Comparison of ENCODE assay signal across 24 cellular contexts in the genomic region with DNA sequence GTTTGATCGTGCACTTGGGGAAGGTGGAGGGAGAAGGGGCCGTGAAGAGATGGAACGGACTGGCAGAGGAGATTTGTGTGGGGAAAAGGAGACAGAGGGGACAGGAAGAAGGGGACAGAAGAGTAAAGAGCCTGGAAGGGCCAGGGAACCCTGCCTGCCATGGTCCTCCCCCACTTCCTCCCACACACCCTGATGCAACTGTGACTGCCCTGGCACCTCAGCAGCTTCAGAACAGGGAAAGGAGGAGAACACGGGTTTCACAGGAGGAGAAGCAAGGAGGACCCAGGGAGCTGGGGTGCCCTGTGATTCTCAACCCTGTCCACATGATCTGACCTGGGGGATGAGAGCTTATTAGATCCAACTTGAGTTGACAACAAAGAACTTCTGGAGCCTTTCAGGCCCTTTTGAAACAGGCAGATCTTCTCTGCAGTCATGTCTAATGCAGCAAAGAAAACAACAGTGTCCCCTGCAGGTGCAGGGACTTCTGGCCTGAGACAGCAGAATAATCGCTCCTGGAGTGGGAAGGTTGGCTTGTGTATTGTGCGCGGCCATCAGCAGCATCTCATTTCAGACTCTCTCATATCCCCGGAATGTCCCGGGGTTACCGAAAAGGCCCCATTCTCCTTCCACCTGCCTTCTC.
DNase-seq lines count a peak whose midpoint lies in the region; TF ChIP-seq lines count a peak whose summit lies in the region.
"Had no signal": no experiment of that assay in that cellular context is flagged by ENCODE, and none has a peak within 500 bp of the region (broad histone marks: within the 10 kb centered on the region; RNA-seq: fewer than 3 reads in every experiment).

No MANE protein-coding gene starts in this region.

- H3K27me3 ChIP-seq in esophagus muscularis mucosa (no peaks in the 10 kb centered on the region), osteoblast (ENCODE audit: insufficient read depth, low read length) (no peaks in the 10 kb centered on the region)

- H3K36me3 ChIP-seq in esophagus muscularis mucosa (no peaks in the 10 kb centered on the region), osteoblast (ENCODE audit: insufficient read depth, low read length) (no peaks in the 10 kb centered on the region)
- H3K36me3 ChIP-seq: HAP-1 had no signal

- CTCF ChIA-PET in HEK293T (lab: Yijun Ruan, JAX), result interaction anchor here (1.1 kb wide), 1 partner anchor 10 kb away, joined by 3 read pairs; no protein-coding TSS in a partner anchor

- POLR2A ChIA-PET in HEK293T (lab: Yijun Ruan, JAX), result no interaction called here

- TF ChIP-seq CTCF in esophagus muscularis mucosa (IDR thresholded peaks at IDR 0.05), result no peak
- no peak for TF ChIP-seq CTCF in osteoblast (IDR thresholded peaks at IDR 0.05; ENCODE audit: extremely low read depth, low read depth, low read length)

- WGBS in esophagus muscularis mucosa, result 93% methylated on average over 10 of the region's 10 CpGs

- H3K4me3 ChIP-seq in esophagus muscularis mucosa, result no peak overlapping the region
- no peak overlapping the region for H3K4me3 ChIP-seq in osteoblast (ENCODE audit: insufficient read depth, low read length)
- H3K4me3 ChIP-seq: HAP-1 had no signal

- peak; percentile 6 for DNase-seq in HEK293T (ENCODE audit: extremely low spot score)
- peak; percentile 18 for DNase-seq in NCI-H345 (lab: John Stamatoyannopoulos, UW)
- DNase-seq in esophagus muscularis mucosa (ENCODE audit: extremely low spot score), result peak; percentile 88
- DNase-seq in osteoblast (ENCODE audit: insufficient read length, low spot score, missing footprints), result peak; percentile 13
- no peak for DNase-seq in DMS 273 treated with DMSO at 0.1 percent for 48 hours (lab: John Stamatoyannopoulos, UW)
- DNase-seq in DMS79 treated with DMSO at 0.1 percent for 48 hours (lab: John Stamatoyannopoulos, UW), result no peak
- DNase-seq in activated effector memory CD4-positive, alpha-beta T cell treated with Interleukin-2 at 50 U/mL for 16 hours, result no peak
- DNase-seq: Calu3, DMS153, GOT3, IMR-90, NCI-H1048, NCI-H1417, NCI-H1694, NCI-H2029 treated with DMSO at 0.1 percent for 48 hours, NCI-H2171, NCI-H226, NCI-H524, NCI-H748 treated with DMSO at 0.1 percent for 48 hours, SHP77, SW 1271 had no signal

- H3K4me1 ChIP-seq in esophagus muscularis mucosa, result peaks cover 0 to 10% (median 8%) of the 10 kb centered on the region in 4 donors
- no peaks in the 10 kb centered on the region for H3K4me1 ChIP-seq in osteoblast (ENCODE audit: insufficient read depth, low read length)
- H3K4me1 ChIP-seq: HAP-1 had no signal

- intact Hi-C loops in esophagus muscularis mucosa (cut with DNase I), result no loop called here

- H3K4me2 ChIP-seq in osteoblast (ENCODE audit: insufficient read depth, low read length), result no peak overlapping the region
- H3K4me2 ChIP-seq: KMS-11 had no signal

- TF ChIP-seq EP300 in esophagus muscularis mucosa (IDR thresholded peaks at IDR 0.05), result no peak

- H2AFZ ChIP-seq in osteoblast (ENCODE audit: low read length), result no peak overlapping the region

- no peaks in the 10 kb centered on the region for H4K20me1 ChIP-seq in osteoblast (ENCODE audit: insufficient read depth, low read length)

- no peak for TF ChIP-seq POLR2A in esophagus muscularis mucosa (IDR thresholded peaks at IDR 0.05; ENCODE audit: low read depth)

- no peaks in the 10 kb centered on the region for H3K79me2 ChIP-seq in osteoblast (ENCODE audit: insufficient read depth, low read length)

- H3K9me3 ChIP-seq in esophagus muscularis mucosa (no peaks in the 10 kb centered on the region), osteoblast (ENCODE audit: low read depth, low read length) (no peaks in the 10 kb centered on the region)
- H3K9me3 ChIP-seq: HAP-1 had no signal

- H3K27ac ChIP-seq in esophagus muscularis mucosa (replicated peaks in 1 of 4) (no peak overlapping the region), osteoblast (ENCODE audit: low read depth, low read length) (no peak overlapping the region)
- H3K27ac ChIP-seq: KMS-11, RWPE1 had no signal

TF ChIP-seq in HEK293T, 16 proteins besides CTCF, POLR2A, EP300 and RAD21:
- TF ChIP-seq CTBP1 (IDR thresholded peaks at IDR 0.05; ENCODE audit: borderline replicate concordance) (no peak), ZNF384 (IDR thresholded peaks at IDR 0.05) (no peak), SP1 (IDR thresholded peaks at IDR 0.05) (no peak), TARDBP (IDR thresholded peaks at IDR 0.05) (no peak), NFRKB (IDR thresholded peaks at IDR 0.05) (no peak), SUZ12 (IDR thresholded peaks at IDR 0.05) (no peak), FOXM1 (IDR thresholded peaks at IDR 0.05; ENCODE audit: borderline replicate concordance) (no peak), FOXK2 (IDR thresholded peaks at IDR 0.05) (no peak), HDGF (IDR thresholded peaks at IDR 0.05; ENCODE audit: borderline replicate concordance) (no peak), LEF1 (IDR thresholded peaks at IDR 0.05; ENCODE audit: borderline replicate concordance) (no peak), FOXA1 (IDR thresholded peaks at IDR 0.05) (no peak), ARNT (IDR thresholded peaks at IDR 0.05) (no peak)
- TF ChIP-seq, protein P1, sequence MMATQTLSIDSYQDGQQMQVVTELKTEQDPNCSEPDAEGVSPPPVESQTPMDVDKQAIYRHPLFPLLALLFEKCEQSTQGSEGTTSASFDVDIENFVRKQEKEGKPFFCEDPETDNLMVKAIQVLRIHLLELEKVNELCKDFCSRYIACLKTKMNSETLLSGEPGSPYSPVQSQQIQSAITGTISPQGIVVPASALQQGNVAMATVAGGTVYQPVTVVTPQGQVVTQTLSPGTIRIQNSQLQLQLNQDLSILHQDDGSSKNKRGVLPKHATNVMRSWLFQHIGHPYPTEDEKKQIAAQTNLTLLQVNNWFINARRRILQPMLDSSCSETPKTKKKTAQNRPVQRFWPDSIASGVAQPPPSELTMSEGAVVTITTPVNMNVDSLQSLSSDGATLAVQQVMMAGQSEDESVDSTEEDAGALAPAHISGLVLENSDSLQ (IDR thresholded peaks at IDR 0.05), result no peak
TF ChIP-seq in HEK293T: peak in this region for 0.

Comparison
In these comparisons a context has a peak if more than half of its experiments do, and no peak if none do; other contexts are left out.
1. DNase-seq: peak in HEK293T (single experiment), NCI-H345 (single experiment), esophagus muscularis mucosa (single experiment) and osteoblast (single experiment); none in DMS 273 treated with DMSO at 0.1 percent for 48 hours (single experiment), DMS79 treated with DMSO at 0.1 percent for 48 hours (single experiment) and activated effector memory CD4-positive, alpha-beta T cell treated with Interleukin-2 at 50 U/mL for 16 hours (single experiment).